Comparison of ENCODE assay signal across 1 cellular context in genomic region chr11:33729072-33729664, GRCh38.
A peak's percentile ranks its signal among the peaks of the same experiment; 100 is the strongest.
TF ChIP-seq lines count a peak whose summit lies in the region.

No MANE protein-coding gene starts in this region.

TF ChIP-seq in K562, 482 proteins besides CTCF, POLR2A, EP300 and RAD21:
- TF ChIP-seq NFIC (IDR thresholded peaks at IDR 0.05) = peak; percentile 60
- TF ChIP-seq HDAC1 (IDR thresholded peaks at IDR 0.05) = 0 out of 4 replicates have a peak, but pooled peaks of 1 of the 2 experiments have one; percentile 26
- peak; percentile 30 to 52; a peak in 3 of 4 replicates for TF ChIP-seq MNT (conservative IDR thresholded peaks at IDR 0.05)
TF ChIP-seq in K562: peak in this region for 3; not testable (repeated sequence) for 479.
